8 cellular contexts compared by ENCODE assay signal in genomic region chr3:131033480-131034080, GRCh38. TPM values are rescaled to one million over a fixed set of nuclear protein-coding genes. Genes with fewer than 3 reads are reported as not detected.
DNase-seq lines count a peak whose midpoint lies in the region; ATAC-seq and TF ChIP-seq lines count a peak whose summit lies in the region.

No MANE protein-coding gene starts in this region.

- no peaks in the 10 kb centered on the region for H3K27me3 ChIP-seq in left lung

- no peak overlapping the region for H3K27ac ChIP-seq in left lung

- H3K36me3 ChIP-seq in left lung = no peaks in the 10 kb centered on the region

- ATAC-seq in left lung (peak; percentile 74), HG03521 (IDR thresholded peaks at IDR 0.05; ENCODE audit: unreplicated experiment) (no peak)

- in situ Hi-C loops in astrocyte of the spinal cord (cut with HindIII; ENCODE audit: low sequenced_read_pairs) = no loop called here

- no peak overlapping the region for H3K4me3 ChIP-seq in astrocyte of the spinal cord (ENCODE audit: low read depth, low read length)
- H3K4me3 ChIP-seq in left lung = no peak overlapping the region

- no peaks in the 10 kb centered on the region for H3K4me1 ChIP-seq in left lung

- DNase-seq in NCI-H524 (lab: John Stamatoyannopoulos, UW) (peak; percentile 31 to 70), NCI-H524 treated with DMSO at 0.1 percent for 48 hours (lab: John Stamatoyannopoulos, UW) (no peak), HCEC 1CT (peak; percentile 38), NCI-H345 (lab: John Stamatoyannopoulos, UW) (peak; percentile 46), astrocyte of the spinal cord (ENCODE audit: low read depth, low spot score) (peak; percentile 69), left lung (no peak), retina (no peak)

- intact Hi-C loops in left lung (cut with DNase I) = no loop called here

- H3K9me3 ChIP-seq in left lung = no peaks in the 10 kb centered on the region

- TF ChIP-seq CTCF in astrocyte of the spinal cord (IDR thresholded peaks at IDR 0.05; ENCODE audit: low read depth, low read length) (peak; percentile 55), left lung (IDR thresholded peaks at IDR 0.05) (peak; percentile 53 to 63)

RNA-seq across cellular contexts. Expression of gene NEK11, which starts 6.9 kb away (rescaled TPM):
- total RNA-seq in left lung = 1 to 10 TPM; 7.9 to 9.6 TPM

RNA-seq across cellular contexts. Expression of gene ASTE1, which starts 7.0 kb away (rescaled TPM):
- total RNA-seq in left lung = 1 to 10 TPM; 5.1 to 6.6 TPM

Comparison
In these comparisons a context has a peak if more than half of its experiments do, and no peak if none do; other contexts are left out.
1. DNase-seq: peak in NCI-H524 (2 of 2), HCEC 1CT (single experiment), NCI-H345 (single experiment) and astrocyte of the spinal cord (single experiment); none in NCI-H524 treated with DMSO at 0.1 percent for 48 hours (single experiment), left lung (0 of 2) and retina (single experiment).